33 cellular contexts compared by ENCODE assay signal in genomic region chr3:66994588-66994987, GRCh38. TPM values are rescaled to one million over a fixed set of nuclear protein-coding genes. Genes with fewer than 3 reads are reported as not detected.
"Had no signal": no experiment of that assay in that cellular context is flagged by ENCODE, and none has a peak within 500 bp of the region (broad histone marks: within the 10 kb centered on the region; RNA-seq: fewer than 3 reads in every experiment).

No MANE protein-coding gene starts in this region.

- H3K36me3 ChIP-seq: adrenal gland, ascending aorta, brain microvascular endothelial cell, breast epithelium, cardiac muscle cell had no signal

- FAIRE-seq: astrocyte, bronchial epithelial cell had no signal

- H3K4me3 ChIP-seq: adrenal gland, ascending aorta, body of pancreas, breast epithelium, cardiac muscle cell had no signal

- H3K27me3 ChIP-seq: ascending aorta, body of pancreas, brain microvascular endothelial cell had no signal

- H3K27ac ChIP-seq: adrenal gland, ascending aorta, body of pancreas, brain microvascular endothelial cell, breast epithelium, cardiac muscle cell had no signal

- H3K9me3 ChIP-seq: adrenal gland, ascending aorta, body of pancreas, breast epithelium had no signal

- DNase-seq: activated effector memory CD4-positive, alpha-beta T cell treated with anti-CD3 and anti-CD28 coated beads, Interleukin-2, amount 50 U/mL, for 16 hours; activated effector memory CD4-positive, alpha-beta T cell treated with Interleukin-2 at 50 U/mL for 16 hours; activated gamma-delta T cell; activated gamma-delta T cell treated with Interleukin-2 at 50 U/mL for 16 hours; activated naive CD4-positive, alpha-beta T cell; activated naive CD4-positive, alpha-beta T cell treated with anti-CD3 and anti-CD28 coated beads for 36 hours; activated naive CD4-positive, alpha-beta T cell treated with anti-CD3 and anti-CD28 coated beads, Interleukin-2, amount 10 ng/mL, durations not matched to agents 7 days and 5 days; activated naive CD4-positive, alpha-beta T cell treated with anti-CD3 and anti-CD28 coated beads, Interleukin-2, amount 50 U/mL, for 16 hours; activated naive CD4-positive, alpha-beta T cell treated with Interleukin-2 at 50 U/mL for 16 hours; activated naive CD8-positive, alpha-beta T cell treated with anti-CD3 and anti-CD28 coated beads for 36 hours; activated naive CD8-positive, alpha-beta T cell treated with anti-CD3 and anti-CD28 coated beads, Interleukin-2, amount 10 ng/mL, durations not matched to agents 7 days and 5 days; activated naive CD8-positive, alpha-beta T cell treated with anti-CD3 and anti-CD28 coated beads, Interleukin-2, amount 50 U/mL, for 24 hours; activated T-cell treated with anti-CD3 and anti-CD28 coated beads, Interleukin-2, amount 50 U/mL, for 24 hours; activated T-cell treated with anti-CD3 and anti-CD28 coated beads, Interleukin-2, amount 50 U/mL, for 4 hours; activated T-cell treated with anti-CD3 and anti-CD28 coated beads, Interleukin-2, amount 50 U/mL, for 48 hours; activated T-cell treated with anti-CD3 and anti-CD28 coated beads, Interleukin-2, amount 50 U/mL, for 72 hours; adrenal gland; amniotic stem cell; amygdala; anterior cingulate cortex; aorta; body of pancreas; brain microvascular endothelial cell; caudate nucleus; central memory CD4-positive, alpha-beta T cell; cerebellar nuclear complex had no signal

- ATAC-seq: activated naive CD4-positive, alpha-beta T cell treated with anti-CD3 and anti-CD28 coated beads, Interleukin-2, amount 50 U/mL, for 72 hours; activated naive CD8-positive, alpha-beta T cell treated with anti-CD3 and anti-CD28 coated beads, Interleukin-2, amount 50 U/mL, for 24 hours; activated T-cell treated with anti-CD3 and anti-CD28 coated beads, Interleukin-2, amount 50 U/mL, for 4 hours; activated T-cell treated with anti-CD3 and anti-CD28 coated beads, Interleukin-2, amount 50 U/mL, for 72 hours; activated T-helper 17 cell treated with anti-CD3 and anti-CD28 coated beads, Interleukin-2, amount 50 U/mL, for 72 hours; body of pancreas had no signal

RNA-seq across cellular contexts. Expression of gene KBTBD8, which starts 3.5 kb away (rescaled TPM):
- total RNA-seq: ascending aorta had no signal
